In the genomic region with DNA sequence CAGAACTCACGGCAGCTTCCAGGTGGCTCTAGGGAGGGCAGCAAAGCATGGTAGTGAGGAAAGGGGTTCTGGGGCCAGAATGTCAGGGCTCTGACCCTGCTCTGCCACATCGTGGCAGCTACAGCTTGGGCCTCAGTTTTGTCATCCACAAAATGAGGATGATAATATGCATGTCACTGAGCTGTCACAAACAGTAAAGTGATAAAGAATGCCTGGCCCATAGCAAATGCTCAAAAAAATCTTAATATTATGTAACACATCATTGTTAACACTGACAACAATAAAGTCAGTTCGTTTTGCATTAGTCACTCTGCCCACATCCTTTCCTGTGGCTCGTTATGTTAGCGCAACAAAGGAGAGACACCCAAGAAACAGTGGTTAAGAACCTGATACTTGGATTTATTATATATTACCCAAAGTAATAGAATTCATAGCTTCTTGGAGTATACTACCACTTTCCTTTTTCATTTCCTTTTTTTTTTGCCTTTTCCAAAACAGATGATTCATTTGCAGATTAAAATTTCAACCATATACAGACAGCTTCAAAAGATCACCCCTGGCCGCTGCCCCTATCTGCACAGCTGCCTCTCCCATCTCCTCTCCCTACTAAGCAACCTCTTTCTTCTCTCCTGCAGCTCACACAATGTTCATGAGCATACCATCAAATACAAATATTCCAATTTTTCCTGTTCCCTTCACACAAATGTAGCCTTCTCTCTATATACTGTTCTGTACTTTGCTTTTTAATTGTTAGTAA, we compare ENCODE assay signal across 9 cellular contexts. TPM values are rescaled to one million over a fixed set of nuclear protein-coding genes. Genes with fewer than 3 reads are reported as not detected.
DNase-seq lines count a peak whose midpoint lies in the region; ATAC-seq, FAIRE-seq and TF ChIP-seq lines count a peak whose summit lies in the region.
"Had no signal": no experiment of that assay in that cellular context is flagged by ENCODE, and none has a peak within 500 bp of the region (broad histone marks: within the 10 kb centered on the region; RNA-seq: fewer than 3 reads in every experiment).

No MANE protein-coding gene starts in this region.

- no peaks in the 10 kb centered on the region for H3K27me3 ChIP-seq in ACC112 (ENCODE audit: insufficient read depth, low read length)
- no peaks in the 10 kb centered on the region for H3K27me3 ChIP-seq in PC-3 (ENCODE audit: low read length)
- peaks cover 2% of the 10 kb centered on the region for H3K27me3 ChIP-seq in mammary epithelial cell (ENCODE audit: insufficient read depth, low read length)
- H3K27me3 ChIP-seq in endodermal cell (ENCODE audit: control insufficient read depth, insufficient read depth, low read length, poor library complexity, severe bottlenecking), result no peaks in the 10 kb centered on the region
- H3K27me3 ChIP-seq: cardiac muscle cell had no signal

- H3K9me3 Mint-ChIP-seq in endodermal cell, result no peaks in the 10 kb centered on the region

- no peak overlapping the region for H3K4me3 Mint-ChIP-seq in endodermal cell

- H3K9ac ChIP-seq in PC-3 (ENCODE audit: low read length) (no peak overlapping the region), mammary epithelial cell (ENCODE audit: insufficient read depth, low read length) (no peak overlapping the region), endodermal cell (ENCODE audit: extremely low read depth, low read length, poor library complexity, severe bottlenecking) (no peak overlapping the region)

- TF ChIP-seq CTCF in PC-3 (conservative IDR thresholded peaks at IDR 0.05; ENCODE audit: low read depth, low read length) (no peak), mammary epithelial cell (conservative IDR thresholded peaks at IDR 0.05 in 1 of 2, IDR thresholded peaks at IDR 0.05 in 1 of 2; ENCODE audit: extremely low read depth in 1 of 2, insufficient read depth in 1 of 2, low read depth in 1 of 2, low read length in 2 of 2) (no peak), endodermal cell (conservative IDR thresholded peaks at IDR 0.05) (no peak), coronary artery (IDR thresholded peaks at IDR 0.05) (no peak)

- no peak overlapping the region for H3K27ac Mint-ChIP-seq in endodermal cell

- DNase-seq in PC-3 (peak; percentile 88), mammary epithelial cell (peak; percentile 81), endodermal cell (no peak), GM12892 (ENCODE audit: insufficient read length) (no peak), coronary artery (ENCODE audit: low spot score) (no peak), C1 segment of cervical spinal cord (lab: John Stamatoyannopoulos, UW) (no peak)

- BruUV-seq in PC-3 (replicated peaks; lab: Mats Ljungman, UMichigan) (no TSS peak), mammary epithelial cell (replicated peaks; lab: Mats Ljungman, UMichigan) (no TSS peak)

- no peaks in the 10 kb centered on the region for H3K9me3 ChIP-seq in PC-3 (ENCODE audit: low read length)
- H3K9me3 ChIP-seq in mammary epithelial cell (replicated peaks; ENCODE audit: insufficient read depth, low read length), result no peaks in the 10 kb centered on the region
- H3K9me3 ChIP-seq in endodermal cell (ENCODE audit: control insufficient read depth, low read length), result no peaks in the 10 kb centered on the region

- peak overlapping the region; percentile 39 for H3K4me2 ChIP-seq in PC-3 (ENCODE audit: low read length)
- peak overlapping the region; percentile 13 for H3K4me2 ChIP-seq in mammary epithelial cell (ENCODE audit: insufficient read depth, low read depth, low read length)

- no peaks in the 10 kb centered on the region for H3K27me3 Mint-ChIP-seq in endodermal cell (ENCODE audit: insufficient read depth)

- no peak for FAIRE-seq in GM12892 (lab: Jason Lieb, UNC)

- WGBS in mammary epithelial cell (ENCODE audit: low coverage, missing lambda C conversion rate), result 46% methylated on average over 6 of the region's 6 CpGs
- WGBS in endodermal cell (ENCODE audit: insufficient coverage in 1 of 2, insufficient read length in 1 of 2), 2 experiments, result 86 to 90% methylated on average over 4 to 6 of the region's 6 CpGs

- H3K27ac ChIP-seq in ACC112 (ENCODE audit: low read depth, low read length), result 0 out of 2 replicates have a peak overlapping the region, but pooled peaks have one; percentile 11
- H3K27ac ChIP-seq in PC-3 (ENCODE audit: low read length), result no peak overlapping the region
- no peak overlapping the region for H3K27ac ChIP-seq in mammary epithelial cell (ENCODE audit: insufficient read depth, low read depth, low read length)
- no peak overlapping the region for H3K27ac ChIP-seq in endodermal cell (ENCODE audit: low read depth, low read length)
- H3K27ac ChIP-seq in coronary artery, result no peak overlapping the region
- H3K27ac ChIP-seq: cardiac muscle cell had no signal

- no peak overlapping the region for H3K4me3 ChIP-seq in ACC112 (ENCODE audit: low read depth, low read length)
- H3K4me3 ChIP-seq in PC-3 (ENCODE audit: low read length), result no peak overlapping the region
- no peak overlapping the region for H3K4me3 ChIP-seq in mammary epithelial cell (replicated peaks in 1 of 3; ENCODE audit: insufficient read depth in 1 of 3, low read depth in 2 of 3, low read length in 3 of 3)
- H3K4me3 ChIP-seq in endodermal cell (ENCODE audit: low read length), result no peak overlapping the region
- no peak overlapping the region for H3K4me3 ChIP-seq in coronary artery
- H3K4me3 ChIP-seq: cardiac muscle cell had no signal

- ATAC-seq in GM19463 (IDR thresholded peaks at IDR 0.05; ENCODE audit: unreplicated experiment), result peak; percentile 64
- ATAC-seq in PC-3, result peak; percentile 97

- TF ChIP-seq POLR2A in GM12892 (IDR thresholded peaks at IDR 0.05; ENCODE audit: low read depth, low read length), result no peak

- dilution Hi-C loops in mammary epithelial cell (cut with HindIII; ENCODE audit: low sequenced_read_pairs), result no loop called here

- H2AFZ ChIP-seq in ACC112 (ENCODE audit: low read length, unreplicated experiment), result no peak overlapping the region
- H2AFZ ChIP-seq in PC-3 (ENCODE audit: low read length), result no peak overlapping the region
- no peak overlapping the region for H2AFZ ChIP-seq in mammary epithelial cell (ENCODE audit: low read depth, low read length)

- in situ Hi-C loops in mammary epithelial cell (cut with MboI; ENCODE audit: low sequenced_read_pairs in 2 of 2), result no loop called here

- no peaks in the 10 kb centered on the region for H3K9me2 ChIP-seq in PC-3 (replicated peaks; ENCODE audit: low read length)

- H4K20me1 ChIP-seq in PC-3 (ENCODE audit: low read length), result peaks cover 18% of the 10 kb centered on the region
- no peaks in the 10 kb centered on the region for H4K20me1 ChIP-seq in mammary epithelial cell (ENCODE audit: insufficient read depth, low read length)

- intact Hi-C loops in PC-3 (cut with micrococcal nuclease) (loop anchor here (1.0 to 10.0 kb wide), 5 partner anchors 54 to 530 kb away; no protein-coding TSS in a partner anchor), mammary epithelial cell (cut with micrococcal nuclease) (loop anchor here (5.0 kb wide), 1 partner anchor 143 kb away; no protein-coding TSS in a partner anchor)

- POLR2A ChIA-PET in PC-3 (lab: Charles Lee; ENCODE audit: unreplicated experiment), result interaction anchor here (0.6 kb wide), 1 partner anchor 493 kb away, joined by 3 read pairs; no protein-coding TSS in a partner anchor

- H3K4me1 Mint-ChIP-seq in endodermal cell, result no peaks in the 10 kb centered on the region

- no peaks in the 10 kb centered on the region for H3K79me2 ChIP-seq in ACC112 (ENCODE audit: control insufficient read depth, insufficient read depth, low read length, unreplicated experiment)
- no peaks in the 10 kb centered on the region for H3K79me2 ChIP-seq in PC-3 (ENCODE audit: low read length)
- no peaks in the 10 kb centered on the region for H3K79me2 ChIP-seq in mammary epithelial cell (ENCODE audit: insufficient read depth, low read length)

- CTCF ChIA-PET in PC-3 (lab: Charles Lee), result interaction anchor here (0.6 kb wide), 2 partner anchors 461 to 464 kb away, joined by 3 to 6 read pairs; no protein-coding TSS in a partner anchor
- CTCF ChIA-PET in mammary epithelial cell (lab: Charles Lee; ENCODE audit: low non-redundant PET), result no interaction called here

- peaks cover 9% of the 10 kb centered on the region; the same call in 1 of the 2 replicates for H3K36me3 ChIP-seq in ACC112 (ENCODE audit: insufficient read depth, low read length)
- peaks cover 31% of the 10 kb centered on the region for H3K36me3 ChIP-seq in PC-3 (ENCODE audit: low read depth, low read length)
- H3K36me3 ChIP-seq in mammary epithelial cell (ENCODE audit: insufficient read depth, low read length), result no peaks in the 10 kb centered on the region
- H3K36me3 ChIP-seq in endodermal cell (ENCODE audit: control insufficient read depth, insufficient read depth, low read length), result peaks cover 87% of the 10 kb centered on the region
- H3K36me3 ChIP-seq: cardiac muscle cell had no signal

- H3F3A ChIP-seq in PC-3 (ENCODE audit: low read length, unreplicated experiment), result no peaks in the 10 kb centered on the region

- peaks cover 14% of the 10 kb centered on the region for H3K4me1 ChIP-seq in ACC112 (ENCODE audit: control insufficient read depth, insufficient read depth, low read length, unreplicated experiment)
- peaks cover 15% of the 10 kb centered on the region for H3K4me1 ChIP-seq in PC-3 (ENCODE audit: insufficient read depth, low read length)
- peaks cover 16% of the 10 kb centered on the region for H3K4me1 ChIP-seq in mammary epithelial cell (ENCODE audit: insufficient read depth, low read length)
- H3K4me1 ChIP-seq in endodermal cell (ENCODE audit: control insufficient read depth, insufficient read depth, low read length), result no peaks in the 10 kb centered on the region

- H3K36me3 Mint-ChIP-seq in endodermal cell (ENCODE audit: low read depth), result peaks cover 74% of the 10 kb centered on the region

RNA-seq across cellular contexts. Expression of a gene that starts 45.5 kb away (rescaled TPM):
- total RNA-seq in PC-3 (2014; rRNA removed), result not detected in 2 replicates
- not detected for total RNA-seq in mammary epithelial cell
- not detected for polyA plus RNA-seq in mammary epithelial cell
- polyA minus RNA-seq in mammary epithelial cell, result not detected
- total RNA-seq in endodermal cell, result 1 to 10 TPM; 1.1 TPM
- polyA plus RNA-seq in endodermal cell (2013, experiment 1 of 2), result 2.1 TPM
- 1.4 TPM for polyA plus RNA-seq in endodermal cell (2013, experiment 2 of 2)
- polyA plus RNA-seq in GM12892 (2012; ENCODE audit: missing spikeins), result not detected
- total RNA-seq: cardiac muscle cell had no signal
- polyA plus RNA-seq: cardiac muscle cell had no signal

Comparison
In these comparisons a context has a peak if more than half of its experiments do, and no peak if none do; other contexts are left out.
1. DNase-seq: peak in PC-3 (single experiment) and mammary epithelial cell (single experiment); none in endodermal cell (single experiment), GM12892 (single experiment), coronary artery (single experiment) and C1 segment of cervical spinal cord (0 of 14).